In genomic region chr5:93598141-93598996, GRCh38 we compare ENCODE assay signal across 1 cellular context.
TF ChIP-seq lines count a peak whose summit lies in the region.

No MANE protein-coding gene starts in this region.

TF ChIP-seq in GM23338, 12 proteins besides CTCF, POLR2A, EP300 and RAD21:
- TF ChIP-seq ZNF462 (CRISPR knock-in tag; IDR thresholded peaks at IDR 0.05) (no peak), POLR2AphosphoS5 (IDR thresholded peaks at IDR 0.05; ENCODE audit: low read depth) (no peak), REST (IDR thresholded peaks at IDR 0.05; ENCODE audit: unreplicated experiment) (no peak), CREB1 (CRISPR knock-in tag; IDR thresholded peaks at IDR 0.05; ENCODE audit: low read depth) (no peak), STAT1 (IDR thresholded peaks at IDR 0.05; ENCODE audit: unreplicated experiment) (no peak), NANOG (IDR thresholded peaks at IDR 0.05; ENCODE audit: borderline replicate concordance) (no peak), JUNB (IDR thresholded peaks at IDR 0.05; ENCODE audit: unreplicated experiment) (no peak), EZH2phosphoT487 (IDR thresholded peaks at IDR 0.05; ENCODE audit: unreplicated experiment) (no peak), ZNF331 (CRISPR knock-in tag; IDR thresholded peaks at IDR 0.05; ENCODE audit: low read depth) (no peak), ETS1 (IDR thresholded peaks at IDR 0.05) (no peak), EZH2 (IDR thresholded peaks at IDR 0.05; ENCODE audit: low read depth, unreplicated experiment) (no peak), ZNF114 (CRISPR knock-in tag; IDR thresholded peaks at IDR 0.05) (no peak)
TF ChIP-seq in GM23338: peak in this region for 0.
